17 cellular contexts compared by ENCODE assay signal in genomic region chr1:180401999-180402398, GRCh38.
DNase-seq lines count a peak whose midpoint lies in the region; ATAC-seq and TF ChIP-seq lines count a peak whose summit lies in the region.
"Had no signal": no experiment of that assay in that cellular context is flagged by ENCODE, and none has a peak within 500 bp of the region (broad histone marks: within the 10 kb centered on the region; RNA-seq: fewer than 3 reads in every experiment).

No MANE protein-coding gene starts in this region.

- TF ChIP-seq CTCF in H9 (conservative IDR thresholded peaks at IDR 0.05) (no peak), NB4 (IDR thresholded peaks at IDR 0.05; ENCODE audit: low read depth, low read length) (no peak)

- no peaks in the 10 kb centered on the region for H3K79me2 ChIP-seq in H9 (ENCODE audit: insufficient read depth, low read length)

- H3K4me3 Mint-ChIP-seq in H9: no peak overlapping the region
- H3K4me3 Mint-ChIP-seq in stimulated activated effector memory CD8-positive, alpha-beta T cell treated with anti-CD3 and anti-CD28 coated beads, Interleukin-12 subunit alpha, Interleukin-12 subunit beta, amount 100 ng/mL, for 72 hours: no peak overlapping the region
- H3K4me3 Mint-ChIP-seq: T-helper 2 cell treated with Interferon-gamma antibody and Interleukin-4, amounts not matched to agents 5 μg/mL and 100 μg/mL, for 36 hours had no signal

- H3K9me3 Mint-ChIP-seq in H9: no peaks in the 10 kb centered on the region
- no peaks in the 10 kb centered on the region for H3K9me3 Mint-ChIP-seq in stimulated activated effector memory CD8-positive, alpha-beta T cell treated with anti-CD3 and anti-CD28 coated beads, Interleukin-12 subunit alpha, Interleukin-12 subunit beta, amount 100 ng/mL, for 72 hours
- H3K9me3 Mint-ChIP-seq: T-helper 2 cell treated with Interferon-gamma antibody and Interleukin-4, amounts not matched to agents 5 μg/mL and 100 μg/mL, for 36 hours had no signal

- H3K79me1 ChIP-seq in H9 (ENCODE audit: insufficient read depth, low read depth, low read length, poor library complexity, severe bottlenecking): no peaks in the 10 kb centered on the region

- no peaks in the 10 kb centered on the region for H4K20me1 ChIP-seq in H9 (ENCODE audit: control insufficient read depth, insufficient read depth, insufficient read length)

- no peak overlapping the region for H2BK120ac ChIP-seq in H9 (ENCODE audit: low read depth, low read length, poor library complexity, severe bottlenecking)

- H3K9ac ChIP-seq in H9 (ENCODE audit: extremely low read depth, insufficient read length, low read length): no peak overlapping the region
- H3K9ac ChIP-seq: BLaER1 treated with 17β-estradiol and CSF1 and Interleukin-3, amounts not matched to agents 10 nM and 100 nM; GM23248 had no signal

- no peak overlapping the region for H3K18ac ChIP-seq in H9 (ENCODE audit: insufficient read length, low read depth, low read length)

- H3K27me3 ChIP-seq in H9 (ENCODE audit: insufficient read depth, low read length): no peaks in the 10 kb centered on the region
- H3K27me3 ChIP-seq: BLaER1 treated with 17β-estradiol and CSF1 and Interleukin-3, amounts not matched to agents 10 nM and 100 nM had no signal

- H3K23ac ChIP-seq in H9 (ENCODE audit: insufficient read length, low read depth, low read length): no peak overlapping the region

- H2BK20ac ChIP-seq in H9 (ENCODE audit: low read depth, low read length, poor library complexity, severe bottlenecking): no peak overlapping the region

- H2BK5ac ChIP-seq in H9 (ENCODE audit: insufficient read length, low read length): no peak overlapping the region

- no peak overlapping the region for H3K4ac ChIP-seq in H9 (ENCODE audit: low read depth, low read length)

- H3K4me2 ChIP-seq in H9 (ENCODE audit: insufficient read depth, insufficient read length, low read length): no peak overlapping the region

- ATAC-seq in stimulated activated effector memory CD8-positive, alpha-beta T cell treated with anti-CD3 and anti-CD28 coated beads, Interleukin-12 subunit alpha, Interleukin-12 subunit beta, amount 100 ng/mL, for 72 hours: no peak
- ATAC-seq in GM18519 (IDR thresholded peaks at IDR 0.05; ENCODE audit: low FRiP score, unreplicated experiment) (no peak), HG03159 (IDR thresholded peaks at IDR 0.05; ENCODE audit: unreplicated experiment) (no peak)
- ATAC-seq: HCT116 had no signal

- H3K27me3 Mint-ChIP-seq in H9 (ENCODE audit: low read depth): no peaks in the 10 kb centered on the region

- H4K5ac ChIP-seq in H9 (ENCODE audit: insufficient read length, low read depth, low read length): no peak overlapping the region

- peak overlapping the region in 2 of 3 experiments; percentile 1 to 5; a peak in 1 of 7 replicates for H3K27ac Mint-ChIP-seq in H9
- H3K27ac Mint-ChIP-seq in stimulated activated effector memory CD8-positive, alpha-beta T cell treated with anti-CD3 and anti-CD28 coated beads, Interleukin-12 subunit alpha, Interleukin-12 subunit beta, amount 100 ng/mL, for 72 hours: peak overlapping the region; percentile 2
- H3K27ac Mint-ChIP-seq: T-helper 2 cell treated with Interferon-gamma antibody and Interleukin-4, amounts not matched to agents 5 μg/mL and 100 μg/mL, for 36 hours had no signal

- H2BK15ac ChIP-seq in H9 (ENCODE audit: low read depth, low read length): no peak overlapping the region

- H3K56ac ChIP-seq in H9 (ENCODE audit: insufficient read length, low read depth, low read length): no peak overlapping the region

- H2BK12ac ChIP-seq in H9 (ENCODE audit: insufficient read length, low read depth, low read length): no peak overlapping the region

- H2AK5ac ChIP-seq in H9 (ENCODE audit: insufficient read length, low read length): no peak overlapping the region

- no peak overlapping the region for H3T11ph ChIP-seq in H9 (ENCODE audit: low read length)

- no peak for TF ChIP-seq POLR2A in NB4 (IDR thresholded peaks at IDR 0.05; ENCODE audit: extremely low read depth, insufficient read length)

- H4K91ac ChIP-seq in H9 (ENCODE audit: insufficient read length, low read depth, low read length): no peak overlapping the region

- no peak overlapping the region for H4K8ac ChIP-seq in H9 (replicated peaks; ENCODE audit: insufficient read length, low read depth, low read length)

- no peak for DNase-seq in H9
- peak; percentile 9 for DNase-seq in NB4 (ENCODE audit: low read depth)
- DNase-seq in SKM-1 (lab: John Stamatoyannopoulos, UW; ENCODE audit: unreplicated experiment): peak; percentile 22
- no peak for DNase-seq in stimulated activated effector memory CD8-positive, alpha-beta T cell treated with anti-CD3 and anti-CD28 coated beads, Interleukin-12 subunit alpha, Interleukin-12 subunit beta, amount 100 ng/mL, for 72 hours (ENCODE audit: low spot score in 2 of 2)
- DNase-seq in activated CD4-positive, alpha-beta T cell treated with anti-CD3 and anti-CD28 coated beads, Interleukin-2, amount 50 U/mL, for 48 hours: no peak
- DNase-seq: DMS79; GM23248; NCI-H1092; NCI-H1436 treated with DMSO at 0.1 percent for 48 hours; NCI-H2029; NCI-H2171; NK-92 treated with Interleukin-12 subunit alpha and Interleukin-12 subunit beta, amount 100 ng/mL, for 24 hours had no signal

- H3K14ac ChIP-seq in H9 (ENCODE audit: insufficient read depth, low read length): no peak overlapping the region

- no peak overlapping the region for H3K4me3 ChIP-seq in NB4 (ENCODE audit: low read depth, low read length)
- H3K4me3 ChIP-seq: BLaER1 treated with 17β-estradiol and CSF1 and Interleukin-3, amounts not matched to agents 10 nM and 100 nM; GM23248 had no signal

- no peak overlapping the region for H2AFZ ChIP-seq in H9 (ENCODE audit: low read length)
- H2AFZ ChIP-seq: GM23248 had no signal

- peaks cover 0 to 5% (median 0%) of the 10 kb centered on the region in 3 experiments; a peak in 2 of 7 replicates for H3K36me3 Mint-ChIP-seq in H9 (ENCODE audit: insufficient read depth in 1 of 3, low read depth in 3 of 3)
- H3K36me3 Mint-ChIP-seq in stimulated activated effector memory CD8-positive, alpha-beta T cell treated with anti-CD3 and anti-CD28 coated beads, Interleukin-12 subunit alpha, Interleukin-12 subunit beta, amount 100 ng/mL, for 72 hours: peaks cover 18% of the 10 kb centered on the region

- no peaks in the 10 kb centered on the region for H3K4me1 ChIP-seq in H9 (ENCODE audit: insufficient read depth, low read length)

- H3K23me2 ChIP-seq in H9 (ENCODE audit: insufficient read length, low read depth, low read length, poor library complexity, severe bottlenecking): no peaks in the 10 kb centered on the region

- H3K4me1 Mint-ChIP-seq in H9: peaks cover 4 to 6% of the 10 kb centered on the region in 2 experiments
- H3K4me1 Mint-ChIP-seq in stimulated activated effector memory CD8-positive, alpha-beta T cell treated with anti-CD3 and anti-CD28 coated beads, Interleukin-12 subunit alpha, Interleukin-12 subunit beta, amount 100 ng/mL, for 72 hours: peaks cover 11% of the 10 kb centered on the region

- H3K9me3 ChIP-seq in H9 (ENCODE audit: control insufficient read depth, low read depth, low read length): no peaks in the 10 kb centered on the region

- no CpG with 5 or more reads among the region's 1 CpG for WGBS in H9 (ENCODE audit: extremely low coverage, insufficient read length, low lambda C conversion rate)

- no peak overlapping the region for H3K27ac ChIP-seq in H9 (ENCODE audit: insufficient read length, low read depth, low read length)
- H3K27ac ChIP-seq: GM23248 had no signal

Comparison
In these comparisons a context has a peak if more than half of its experiments do, and no peak if none do; other contexts are left out.
1. DNase-seq: peak in NB4 (single experiment) and SKM-1 (single experiment); none in H9 (single experiment), stimulated activated effector memory CD8-positive, alpha-beta T cell treated with anti-CD3 and anti-CD28 coated beads, Interleukin-12 subunit alpha, Interleukin-12 subunit beta, amount 100 ng/mL, for 72 hours (0 of 2) and activated CD4-positive, alpha-beta T cell treated with anti-CD3 and anti-CD28 coated beads, Interleukin-2, amount 50 U/mL, for 48 hours (0 of 2).